Comparison of ENCODE assay signal across 23 cellular contexts in genomic region chr22:43988960-43989359, GRCh38. TPM values are rescaled to one million over a fixed set of nuclear protein-coding genes. Genes with fewer than 3 reads are reported as not detected.
DNase-seq lines count a peak whose midpoint lies in the region; ATAC-seq, FAIRE-seq and TF ChIP-seq lines count a peak whose summit lies in the region.
"Had no signal": no experiment of that assay in that cellular context is flagged by ENCODE, and none has a peak within 500 bp of the region (broad histone marks: within the 10 kb centered on the region; RNA-seq: fewer than 3 reads in every experiment).

No MANE protein-coding gene starts in this region.

- H3K36me3 Mint-ChIP-seq in memory B cell (peaks cover 35% of the 10 kb centered on the region), HFFc6 (ENCODE audit: low read depth) (peaks cover 17% of the 10 kb centered on the region)
- H3K36me3 Mint-ChIP-seq in activated naive CD8-positive, alpha-beta T cell treated with anti-CD3 and anti-CD28 coated beads, Interleukin-2, amount 50 U/mL, for 24 hours (ENCODE audit: low read depth): peaks cover 38% of the 10 kb centered on the region

- H3K9me3 Mint-ChIP-seq in memory B cell (no peaks in the 10 kb centered on the region), HFFc6 (no peaks in the 10 kb centered on the region)
- no peaks in the 10 kb centered on the region for H3K9me3 Mint-ChIP-seq in activated naive CD8-positive, alpha-beta T cell treated with anti-CD3 and anti-CD28 coated beads, Interleukin-2, amount 50 U/mL, for 24 hours
- H3K9me3 Mint-ChIP-seq: CD4-positive, alpha-beta T cell; CD8-positive, alpha-beta T cell had no signal

- peak overlapping the region; percentile 28 for H3K27ac ChIP-seq in psoas muscle
- H3K27ac ChIP-seq in gastrocnemius medialis: peak overlapping the region in 3 of 4 donors; percentile 11 to 81 (median 67)
- no peak overlapping the region for H3K27ac ChIP-seq in right atrium auricular region
- H3K27ac ChIP-seq: 22Rv1; A549; BLaER1 treated with 17β-estradiol and CSF1 and Interleukin-3, amounts not matched to agents 10 nM and 100 nM; C4-2B had no signal

- in situ Hi-C loops in gastrocnemius medialis (cut with MboI; ENCODE audit: low sequenced_read_pairs in 4 of 4): loop anchor here in 1 of 4 donors (25.0 kb wide), 1 partner anchor 648 kb away; no protein-coding TSS in a partner anchor

- H3K4me3 ChIP-seq in bronchial epithelial cell (ENCODE audit: low read depth, low read length) (no peak overlapping the region), psoas muscle (no peak overlapping the region), gastrocnemius medialis (no peak overlapping the region), right atrium auricular region (no peak overlapping the region)
- H3K4me3 ChIP-seq: A549; BLaER1 treated with 17β-estradiol and CSF1 and Interleukin-3, amounts not matched to agents 10 nM and 100 nM had no signal

- TF ChIP-seq POLR2A in gastrocnemius medialis (IDR thresholded peaks at IDR 0.05): no peak

- H3K4me3 Mint-ChIP-seq in memory B cell (no peak overlapping the region), HFFc6 (no peak overlapping the region)
- no peak overlapping the region for H3K4me3 Mint-ChIP-seq in activated naive CD8-positive, alpha-beta T cell treated with anti-CD3 and anti-CD28 coated beads, Interleukin-2, amount 50 U/mL, for 24 hours
- H3K4me3 Mint-ChIP-seq: B cell; CD4-positive, alpha-beta T cell; CD8-positive, alpha-beta T cell had no signal

- 90 to 95% (median 91%) methylated on average over 10 of the region's 10 CpGs for WGBS in psoas muscle, 3 donors

- H3K9me3 ChIP-seq in psoas muscle: no peaks in the 10 kb centered on the region
- no peaks in the 10 kb centered on the region for H3K9me3 ChIP-seq in gastrocnemius medialis
- no peaks in the 10 kb centered on the region for H3K9me3 ChIP-seq in right atrium auricular region
- H3K9me3 ChIP-seq: A549; BLaER1 treated with 17β-estradiol and CSF1 and Interleukin-3, amounts not matched to agents 10 nM and 100 nM; Caco-2 had no signal

- ATAC-seq in memory B cell (ENCODE audit: low read depth): no peak
- ATAC-seq in psoas muscle: no peak
- no peak for ATAC-seq in gastrocnemius medialis
- no peak for ATAC-seq in activated naive CD8-positive, alpha-beta T cell treated with anti-CD3 and anti-CD28 coated beads, Interleukin-2, amount 50 U/mL, for 24 hours
- ATAC-seq in SK-N-SH treated with all-trans-retinoic acid at 6 μM for 48 hours: no peak
- ATAC-seq: A549; CD8-positive, alpha-beta T cell had no signal

- peaks cover 12% of the 10 kb centered on the region for H3K4me1 Mint-ChIP-seq in memory B cell
- peaks cover 5% of the 10 kb centered on the region for H3K4me1 Mint-ChIP-seq in activated naive CD8-positive, alpha-beta T cell treated with anti-CD3 and anti-CD28 coated beads, Interleukin-2, amount 50 U/mL, for 24 hours
- H3K4me1 Mint-ChIP-seq in HFFc6 (ENCODE audit: low read depth): peaks cover 21% of the 10 kb centered on the region

- no peak for DNase-seq in bronchial epithelial cell (ENCODE audit: low read depth)
- DNase-seq in memory B cell (ENCODE audit: low spot score in 2 of 2): no peak
- DNase-seq in psoas muscle: no peak
- DNase-seq in gastrocnemius medialis: no peak
- no peak for DNase-seq in activated naive CD8-positive, alpha-beta T cell treated with anti-CD3 and anti-CD28 coated beads, Interleukin-2, amount 50 U/mL, for 24 hours
- DNase-seq in right atrium auricular region (ENCODE audit: low spot score): no peak
- DNase-seq in HFFc6: no peak
- DNase-seq: AML-193; Caco-2; Calu3; CD4-positive, alpha-beta T cell; CD8-positive, alpha-beta T cell; DMS79 treated with DMSO at 0.1 percent for 48 hours; GF-D8 had no signal

- peak; percentile 62 for FAIRE-seq in bronchial epithelial cell (lab: Jason Lieb, UNC)
- FAIRE-seq: A549, D721Med, G401.6, GM12891 had no signal

- H3K27me3 Mint-ChIP-seq in memory B cell (no peaks in the 10 kb centered on the region), HFFc6 (ENCODE audit: insufficient read depth) (no peaks in the 10 kb centered on the region; the same call in 1 of the 2 replicates)
- no peaks in the 10 kb centered on the region for H3K27me3 Mint-ChIP-seq in activated naive CD8-positive, alpha-beta T cell treated with anti-CD3 and anti-CD28 coated beads, Interleukin-2, amount 50 U/mL, for 24 hours
- H3K27me3 Mint-ChIP-seq: B cell; CD4-positive, alpha-beta T cell had no signal

- H3K27ac Mint-ChIP-seq in memory B cell (peak overlapping the region; percentile 3), HFFc6 (no peak overlapping the region)
- H3K27ac Mint-ChIP-seq in activated naive CD8-positive, alpha-beta T cell treated with anti-CD3 and anti-CD28 coated beads, Interleukin-2, amount 50 U/mL, for 24 hours: no peak overlapping the region
- H3K27ac Mint-ChIP-seq: B cell; CD4-positive, alpha-beta T cell; CD8-positive, alpha-beta T cell had no signal

- H3K4me1 ChIP-seq in psoas muscle (peaks cover 21% of the 10 kb centered on the region), gastrocnemius medialis (peaks cover 21 to 27% of the 10 kb centered on the region in 2 donors), right atrium auricular region (no peaks in the 10 kb centered on the region)
- H3K4me1 ChIP-seq: A549, Caco-2 had no signal

- H3K27me3 ChIP-seq in bronchial epithelial cell (ENCODE audit: control insufficient read depth, insufficient read depth, low read length) (no peaks in the 10 kb centered on the region), psoas muscle (ENCODE audit: insufficient read depth in 3 of 3, low read length in 2 of 3) (no peaks in the 10 kb centered on the region), gastrocnemius medialis (no peaks in the 10 kb centered on the region), right atrium auricular region (no peaks in the 10 kb centered on the region)
- H3K27me3 ChIP-seq: BLaER1 treated with 17β-estradiol and CSF1 and Interleukin-3, amounts not matched to agents 10 nM and 100 nM had no signal

- peaks cover 19% of the 10 kb centered on the region for H3K36me3 ChIP-seq in bronchial epithelial cell (ENCODE audit: control insufficient read depth, insufficient read depth, low read length)
- H3K36me3 ChIP-seq in psoas muscle (ENCODE audit: insufficient read depth in 1 of 2, low read depth in 1 of 2): peaks cover 0 to 93% of the 10 kb centered on the region in 2 donors
- H3K36me3 ChIP-seq in gastrocnemius medialis: peaks cover 0 to 64% of the 10 kb centered on the region in 2 donors
- peaks cover 82% of the 10 kb centered on the region for H3K36me3 ChIP-seq in right atrium auricular region

- intact Hi-C loops in psoas muscle (cut with DNase I) (no loop called here), gastrocnemius medialis (cut with DNase I; ENCODE audit: low total_unique reads) (no loop called here)

- TF ChIP-seq CTCF in bronchial epithelial cell (IDR thresholded peaks at IDR 0.05; ENCODE audit: insufficient read depth, low read length, severe bottlenecking) (no peak), psoas muscle (IDR thresholded peaks at IDR 0.05) (no peak), gastrocnemius medialis (IDR thresholded peaks at IDR 0.05 in 4 of 5, conservative IDR thresholded peaks at IDR 0.05 in 1 of 5) (no peak), right atrium auricular region (IDR thresholded peaks at IDR 0.05) (no peak), HFFc6 (IDR thresholded peaks at IDR 0.05) (no peak)

TF ChIP-seq in SK-N-SH treated with all-trans-retinoic acid at 6 μM for 48 hours, 23 proteins besides CTCF, POLR2A, EP300 and RAD21 (continues in another document):
- no peak for TF ChIP-seq POU6F1 (CRISPR knock-in tag; IDR thresholded peaks at IDR 0.05; ENCODE audit: borderline replicate concordance, low read depth)
- TF ChIP-seq, protein P1, sequence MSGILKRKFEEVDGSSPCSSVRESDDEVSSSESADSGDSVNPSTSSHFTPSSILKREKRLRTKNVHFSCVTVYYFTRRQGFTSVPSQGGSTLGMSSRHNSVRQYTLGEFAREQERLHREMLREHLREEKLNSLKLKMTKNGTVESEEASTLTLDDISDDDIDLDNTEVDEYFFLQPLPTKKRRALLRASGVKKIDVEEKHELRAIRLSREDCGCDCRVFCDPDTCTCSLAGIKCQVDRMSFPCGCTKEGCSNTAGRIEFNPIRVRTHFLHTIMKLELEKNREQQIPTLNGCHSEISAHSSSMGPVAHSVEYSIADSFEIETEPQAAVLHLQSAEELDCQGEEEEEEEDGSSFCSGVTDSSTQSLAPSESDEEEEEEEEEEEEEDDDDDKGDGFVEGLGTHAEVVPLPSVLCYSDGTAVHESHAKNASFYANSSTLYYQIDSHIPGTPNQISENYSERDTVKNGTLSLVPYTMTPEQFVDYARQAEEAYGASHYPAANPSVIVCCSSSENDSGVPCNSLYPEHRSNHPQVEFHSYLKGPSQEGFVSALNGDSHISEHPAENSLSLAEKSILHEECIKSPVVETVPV (CRISPR knock-in tag; IDR thresholded peaks at IDR 0.05): no peak
- TF ChIP-seq ZFP3 (CRISPR knock-in tag; IDR thresholded peaks at IDR 0.05): no peak
- no peak for TF ChIP-seq OSR1 (CRISPR knock-in tag; IDR thresholded peaks at IDR 0.05)
- TF ChIP-seq CSDC2 (CRISPR knock-in tag; IDR thresholded peaks at IDR 0.05): no peak
- no peak for TF ChIP-seq ZNF565 (CRISPR knock-in tag; conservative IDR thresholded peaks at IDR 0.05; ENCODE audit: low read depth)

RNA-seq across cellular contexts. Expression of gene SAMM50, which starts 33.7 kb away (rescaled TPM):
- total RNA-seq in bronchial epithelial cell (28.7 and 32.6 TPM in 2 replicates), psoas muscle (10 to 100 TPM; 59.3 to 95.0 (median 83.7) TPM), gastrocnemius medialis (100 to 1,000 TPM in 1 of 4 donors, 10 to 100 TPM in 3; 67.4 to 104 (median 72.0) TPM), right atrium auricular region (10 to 100 TPM; 40.4 to 57.1 TPM)
- polyA plus RNA-seq in psoas muscle: 100 to 1,000 TPM in 1 of 3 donors, 10 to 100 TPM in 2; 62.7 to 105 (median 80.0) TPM
- 10 to 100 TPM; 51.6 to 57.2 (median 53.3) TPM for total RNA-seq in HFFc6 (2021; fragmentation: NEBNext Ultra II Directional; extraction: Animal tissue kit (Norgen Biotek cat#: 25700))

RNA-seq across cellular contexts. Expression of gene PARVB, which starts 35.1 kb away (rescaled TPM):
- 3.4 and 6.0 TPM in 2 replicates for total RNA-seq in bronchial epithelial cell
- total RNA-seq in psoas muscle: 100 to 1,000 TPM; 102 to 172 (median 163) TPM
- polyA plus RNA-seq in psoas muscle: 100 to 1,000 TPM in 1 of 3 donors, 10 to 100 TPM in 2; 84.5 to 103 (median 88.8) TPM
- total RNA-seq in gastrocnemius medialis: 100 to 1,000 TPM; 120 to 201 (median 147) TPM
- 10 to 100 TPM; 43.8 to 86.5 TPM for total RNA-seq in right atrium auricular region
- total RNA-seq in HFFc6 (2021; fragmentation: NEBNext Ultra II Directional; extraction: Animal tissue kit (Norgen Biotek cat#: 25700)): 10 to 100 TPM; 36.5 to 44.2 (median 38.9) TPM

Comparison
In these comparisons a context has a peak if more than half of its experiments do, and no peak if none do; other contexts are left out.
1. H3K27ac ChIP-seq: peak in psoas muscle (single experiment) and gastrocnemius medialis (3 of 4); none in right atrium auricular region (0 of 2).